ENCODE assay signal across 9 cellular contexts in genomic region chr1:38071530-38072266, GRCh38. TPM values are rescaled to one million over a fixed set of nuclear protein-coding genes. Genes with fewer than 3 reads are reported as not detected.
DNase-seq lines count a peak whose midpoint lies in the region; ATAC-seq and TF ChIP-seq lines count a peak whose summit lies in the region.
"Had no signal": no experiment of that assay in that cellular context is flagged by ENCODE, and none has a peak within 500 bp of the region (broad histone marks: within the 10 kb centered on the region; RNA-seq: fewer than 3 reads in every experiment).

No MANE protein-coding gene starts in this region.

- H3K4me3 ChIP-seq in breast epithelium (no peak overlapping the region), epithelial cell of esophagus (ENCODE audit: low read length) (no peak overlapping the region)
- H3K4me3 ChIP-seq: SJSA1 had no signal

- no peaks in the 10 kb centered on the region for H3K36me3 ChIP-seq in breast epithelium
- H3K36me3 ChIP-seq: SJSA1 had no signal

- no peaks in the 10 kb centered on the region for H3K36me3 Mint-ChIP-seq in MCF 10A (ENCODE audit: insufficient read depth, unreplicated experiment)

- H3K27ac ChIP-seq in breast epithelium, result no peak overlapping the region
- H3K27ac ChIP-seq: SJSA1 had no signal

- CTCF ChIA-PET in MCF 10A (lab: Yijun Ruan, JAX), result interaction anchor here (0.5 to 1.5 kb wide), 9 partner anchors 15 to 779 kb away, joined by 3 to 7 read pairs (median 3); no protein-coding TSS in a partner anchor

- H3K4me3 Mint-ChIP-seq in MCF 10A (ENCODE audit: unreplicated experiment), result no peak overlapping the region

- ATAC-seq in stimulated activated naive CD8-positive, alpha-beta T cell treated with anti-CD3 and anti-CD28 coated beads, Interleukin-15, Interleukin-2, amounts not matched to agents 100 U/mL and 50 U/mL, for 24 hours, result peak; percentile 73
- ATAC-seq in GM21381 (IDR thresholded peaks at IDR 0.05; ENCODE audit: unreplicated experiment), result no peak

- POLR2A ChIA-PET in MCF 10A (lab: Yijun Ruan, JAX), result interaction anchor here (0.9 kb wide), 1 partner anchor 46 kb away, joined by 3 read pairs; no protein-coding TSS in a partner anchor

- no TSS peak for BruUV-seq in MCF 10A (replicated peaks; lab: Mats Ljungman, UMichigan)

- DNase-seq in MCF 10A (ENCODE audit: unreplicated experiment) (peak; percentile 35), breast epithelium (ENCODE audit: low spot score in 2 of 2) (no peak), NCI-H2171 treated with DMSO at 0.1 percent for 48 hours (lab: John Stamatoyannopoulos, UW) (peak; percentile 66), epithelial cell of esophagus (ENCODE audit: low read depth) (peak; percentile 48), GOT3 (lab: John Stamatoyannopoulos, UW) (no peak), HK-2 (ENCODE audit: unreplicated experiment) (no peak)
- no peak for DNase-seq in stimulated activated naive CD8-positive, alpha-beta T cell treated with anti-CD3 and anti-CD28 coated beads, Interleukin-15, Interleukin-2, amounts not matched to agents 100 U/mL and 50 U/mL, for 24 hours

- H3K9me3 Mint-ChIP-seq in MCF 10A (ENCODE audit: unreplicated experiment), result no peaks in the 10 kb centered on the region

- no peaks in the 10 kb centered on the region for H3K9me3 ChIP-seq in breast epithelium
- H3K9me3 ChIP-seq: SJSA1 had no signal

- TF ChIP-seq POLR2A in breast epithelium (IDR thresholded peaks at IDR 0.05), result no peak

- TF ChIP-seq CTCF in MCF 10A (IDR thresholded peaks at IDR 0.05; ENCODE audit: unreplicated experiment) (peak; percentile 22), breast epithelium (IDR thresholded peaks at IDR 0.05) (no peak), epithelial cell of esophagus (IDR thresholded peaks at IDR 0.05; ENCODE audit: insufficient read depth, low read depth, low read length, missing control alignments) (peak; percentile 33)

- intact Hi-C loops in MCF 10A (cut with micrococcal nuclease), result no loop called here
- intact Hi-C loops in breast epithelium (cut with DNase I; ENCODE audit: low total_unique reads), result no loop called here

- no peaks in the 10 kb centered on the region for H3K4me1 ChIP-seq in breast epithelium
- H3K4me1 ChIP-seq: SJSA1 had no signal

- H3K27ac Mint-ChIP-seq in MCF 10A (ENCODE audit: low read depth, unreplicated experiment), result no peak overlapping the region

- no peaks in the 10 kb centered on the region for H3K4me1 Mint-ChIP-seq in MCF 10A (ENCODE audit: insufficient read depth, unreplicated experiment)

- H3K27me3 Mint-ChIP-seq in MCF 10A (ENCODE audit: insufficient read depth, unreplicated experiment), result peaks cover 20% of the 10 kb centered on the region

- H3K27me3 ChIP-seq in breast epithelium, result peaks cover 0 to 5% of the 10 kb centered on the region in 2 donors
- H3K27me3 ChIP-seq: SJSA1 had no signal

RNA-seq across cellular contexts. Expression of gene POU3F1, which starts 25.1 kb away (rescaled TPM):
- 0.14 TPM in 1 of 2 replicates, not detected in the other for total RNA-seq in MCF 10A (2022)
- total RNA-seq in breast epithelium, result under 1 TPM in 1 of 3 donors, not detected in 2; 0.29 TPM

RNA-seq across cellular contexts. Expression of gene UTP11, which starts 59.2 kb away (rescaled TPM):
- total RNA-seq in MCF 10A (2022) (66.5 and 70.3 TPM in 2 replicates), breast epithelium (10 to 100 TPM; 22.6 to 29.2 (median 25.6) TPM)

Comparison
In these comparisons a context has a peak if more than half of its experiments do, and no peak if none do; other contexts are left out.
1. DNase-seq: peak in MCF 10A (single experiment), NCI-H2171 treated with DMSO at 0.1 percent for 48 hours (single experiment) and epithelial cell of esophagus (single experiment); none in breast epithelium (0 of 2), stimulated activated naive CD8-positive, alpha-beta T cell treated with anti-CD3 and anti-CD28 coated beads, Interleukin-15, Interleukin-2, amounts not matched to agents 100 U/mL and 50 U/mL, for 24 hours (single experiment), GOT3 (single experiment) and HK-2 (single experiment).
2. CTCF ChIP-seq: peak in MCF 10A (single experiment) and epithelial cell of esophagus (single experiment); none in breast epithelium (0 of 3).